In genomic region chr2:62537814-62538213, GRCh38 we compare ENCODE assay signal across 22 cellular contexts. TPM values are rescaled to one million over a fixed set of nuclear protein-coding genes. Genes with fewer than 3 reads are reported as not detected.
DNase-seq lines count a peak whose midpoint lies in the region; ATAC-seq, FAIRE-seq and TF ChIP-seq lines count a peak whose summit lies in the region.
"Had no signal": no experiment of that assay in that cellular context is flagged by ENCODE, and none has a peak within 500 bp of the region (broad histone marks: within the 10 kb centered on the region; RNA-seq: fewer than 3 reads in every experiment).

No MANE protein-coding gene starts in this region.

- H3K4me3 ChIP-seq in Caco-2 (ENCODE audit: low read depth, low read length) (no peak overlapping the region), bronchial epithelial cell (ENCODE audit: low read depth, low read length) (no peak overlapping the region)
- H3K4me3 ChIP-seq: BLaER1 had no signal

- intact Hi-C loops in Caco-2 (cut with micrococcal nuclease; ENCODE audit: unreplicated experiment): loop anchor here (1.0 kb wide), 1 partner anchor 204 kb away; no protein-coding TSS in a partner anchor

- H3K4me1 Mint-ChIP-seq in Caco-2 (ENCODE audit: low read depth, unreplicated experiment): peaks cover 61% of the 10 kb centered on the region
- peaks cover 40% of the 10 kb centered on the region for H3K4me1 Mint-ChIP-seq in progenitor cell of endocrine pancreas (ENCODE audit: low read depth)
- H3K4me1 Mint-ChIP-seq: CD14-positive monocyte; CD4-positive, CD25-positive, alpha-beta regulatory T cell; CD8-positive, alpha-beta memory T cell had no signal

- peaks cover 14% of the 10 kb centered on the region for H3K36me3 Mint-ChIP-seq in Caco-2 (ENCODE audit: insufficient read depth, unreplicated experiment)
- H3K36me3 Mint-ChIP-seq in progenitor cell of endocrine pancreas (ENCODE audit: insufficient read depth): peaks cover 7% of the 10 kb centered on the region
- H3K36me3 Mint-ChIP-seq: CD14-positive monocyte; CD4-positive, alpha-beta memory T cell; CD4-positive, CD25-positive, alpha-beta regulatory T cell had no signal

- no TSS peak for BruUV-seq in Caco-2 (replicated peaks; lab: Mats Ljungman, UMichigan)

- peaks cover 17% of the 10 kb centered on the region for H3K9me3 ChIP-seq in Caco-2
- H3K9me3 ChIP-seq: BE2C had no signal

- H3K36me3 ChIP-seq in Caco-2 (ENCODE audit: control insufficient read depth, insufficient read depth, low read length) (peaks cover 2% of the 10 kb centered on the region; the same call in 1 of the 2 replicates), bronchial epithelial cell (ENCODE audit: control insufficient read depth, insufficient read depth, low read length) (no peaks in the 10 kb centered on the region)
- H3K36me3 ChIP-seq: BE2C, BLaER1 had no signal

- TF ChIP-seq CTCF in Caco-2 (IDR thresholded peaks at IDR 0.05; ENCODE audit: insufficient read depth in 1 of 2, low read depth in 1 of 2, low read length in 1 of 2, severe bottlenecking in 1 of 2, unreplicated experiment in 1 of 2): no peak
- no peak for TF ChIP-seq CTCF in bronchial epithelial cell (IDR thresholded peaks at IDR 0.05; ENCODE audit: insufficient read depth, low read length, severe bottlenecking)
- TF ChIP-seq CTCF in progenitor cell of endocrine pancreas (IDR thresholded peaks at IDR 0.05; ENCODE audit: unreplicated experiment): no peak

- H3K27me3 Mint-ChIP-seq in Caco-2 (ENCODE audit: insufficient read depth, unreplicated experiment) (no peaks in the 10 kb centered on the region), progenitor cell of endocrine pancreas (no peaks in the 10 kb centered on the region)

- DNase-seq in Caco-2 (no peak), bronchial epithelial cell (ENCODE audit: low read depth) (no peak), progenitor cell of endocrine pancreas (ENCODE audit: low spot score, unreplicated experiment) (no peak)
- DNase-seq in stimulated activated CD8-positive, alpha-beta memory T cell treated with anti-CD3 and anti-CD28 coated beads, Interleukin-4, amount 100 ng/mL, for 48 hours: no peak
- DNase-seq: 8988T; ACHN; BE2C; C1 segment of cervical spinal cord; CD4-positive, alpha-beta memory T cell; CD4-positive, CD25-positive, alpha-beta regulatory T cell; CD8-positive, alpha-beta memory T cell; COR-L47; DMS79 treated with DMSO at 0.1 percent for 48 hours; GF-D8 had no signal

- CTCF ChIA-PET in Caco-2 (lab: Charles Lee): no interaction called here

- H3K9me3 Mint-ChIP-seq in Caco-2 (ENCODE audit: unreplicated experiment) (peaks cover 45% of the 10 kb centered on the region), progenitor cell of endocrine pancreas (ENCODE audit: low read depth) (peaks cover 11% of the 10 kb centered on the region)

- H3K4me3 Mint-ChIP-seq in Caco-2 (ENCODE audit: unreplicated experiment) (peak overlapping the region; percentile 1), progenitor cell of endocrine pancreas (ENCODE audit: low read depth) (no peak overlapping the region)
- H3K4me3 Mint-ChIP-seq: CD14-positive monocyte; CD4-positive, alpha-beta memory T cell; CD8-positive, alpha-beta memory T cell had no signal

- H3K27ac Mint-ChIP-seq in Caco-2 (ENCODE audit: unreplicated experiment) (peak overlapping the region; percentile 34), progenitor cell of endocrine pancreas (peak overlapping the region; percentile 14)
- H3K27ac Mint-ChIP-seq: CD14-positive monocyte; CD4-positive, alpha-beta memory T cell; CD4-positive, CD25-positive, alpha-beta regulatory T cell had no signal

- POLR2A ChIA-PET in Caco-2 (lab: Charles Lee): no interaction called here

- no peaks in the 10 kb centered on the region for H3K27me3 ChIP-seq in Caco-2 (replicated peaks; ENCODE audit: control insufficient read depth, insufficient read depth, low read length)
- H3K27me3 ChIP-seq in bronchial epithelial cell (ENCODE audit: control insufficient read depth, insufficient read depth, low read length): no peaks in the 10 kb centered on the region
- H3K27me3 ChIP-seq: BE2C, BLaER1 had no signal

- ATAC-seq in HG03135 (IDR thresholded peaks at IDR 0.05; ENCODE audit: unreplicated experiment): no peak

- peaks cover 60% of the 10 kb centered on the region for H3K4me1 ChIP-seq in Caco-2
- H3K4me1 ChIP-seq: BE2C, BLaER1 had no signal

- FAIRE-seq in bronchial epithelial cell (lab: Jason Lieb, UNC): peak; percentile 64
- FAIRE-seq: A204.1, D721Med, G401.6, GM12891, GM19239 had no signal

RNA-seq across cellular contexts. Expression of gene TMEM17, which starts 31.8 kb away (rescaled TPM):
- total RNA-seq in Caco-2 (2022) (2.6 and 3.3 TPM in 2 replicates), bronchial epithelial cell (1.1 and 1.2 TPM in 2 replicates), progenitor cell of endocrine pancreas (4.8 and 5.9 TPM in 2 replicates)
- total RNA-seq: CD4-positive, alpha-beta memory T cell; CD4-positive, CD25-positive, alpha-beta regulatory T cell had no signal
